Comparison of ENCODE assay signal across 25 cellular contexts in the genomic region with DNA sequence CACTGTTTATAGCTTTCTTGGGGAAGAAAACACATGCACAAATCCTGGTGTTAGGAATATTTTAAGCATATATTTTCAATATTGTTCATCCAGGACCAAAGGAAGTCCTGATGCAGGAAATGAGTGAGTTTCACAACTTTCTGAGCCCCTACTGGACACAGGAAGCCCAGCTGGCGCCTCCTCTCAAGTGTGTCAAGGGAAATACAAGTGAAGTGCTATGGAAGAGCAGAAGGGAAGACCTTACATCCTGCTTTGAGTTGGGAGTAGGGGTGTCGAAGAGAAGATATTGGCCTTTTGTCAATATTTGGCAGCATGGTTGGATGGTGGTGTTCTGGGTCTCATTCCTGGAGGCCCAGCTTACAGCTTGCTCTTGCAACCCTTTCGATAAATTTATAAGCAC.
A peak's percentile ranks its signal among the peaks of the same experiment; 100 is the strongest.
DNase-seq lines count a peak whose midpoint lies in the region; ATAC-seq and TF ChIP-seq lines count a peak whose summit lies in the region.
"Had no signal": no experiment of that assay in that cellular context is flagged by ENCODE, and none has a peak within 500 bp of the region (broad histone marks: within the 10 kb centered on the region; RNA-seq: fewer than 3 reads in every experiment).

No MANE protein-coding gene starts in this region.

- H2BK5ac ChIP-seq in neuronal stem cell (ENCODE audit: low read length), result no peak overlapping the region

- H3K9ac ChIP-seq in endodermal cell (ENCODE audit: extremely low read depth, low read length, poor library complexity, severe bottlenecking), result no peak overlapping the region
- no peak overlapping the region for H3K9ac ChIP-seq in neuronal stem cell (ENCODE audit: low read depth, low read length, poor library complexity)

- H3K79me1 ChIP-seq in neuronal stem cell (ENCODE audit: low read depth, low read length), result no peaks in the 10 kb centered on the region

- no peak overlapping the region for H2AK5ac ChIP-seq in neuronal stem cell (ENCODE audit: low read depth, low read length)

- H3K4me3 ChIP-seq in endodermal cell (ENCODE audit: low read length) (no peak overlapping the region), neuronal stem cell (ENCODE audit: low read length in 2 of 2) (no peak overlapping the region)
- H3K4me3 ChIP-seq: body of pancreas, esophagus squamous epithelium, gastrocnemius medialis, mucosa of descending colon, psoas muscle, stomach, tibial nerve had no signal

- no peak overlapping the region for H3K18ac ChIP-seq in neuronal stem cell (ENCODE audit: low read length)

- no peak overlapping the region for H2BK120ac ChIP-seq in neuronal stem cell (ENCODE audit: low read depth, low read length)

- H3K27me3 ChIP-seq in endodermal cell (ENCODE audit: control insufficient read depth, insufficient read depth, low read length, poor library complexity, severe bottlenecking) (peaks cover 61% of the 10 kb centered on the region), neuronal stem cell (ENCODE audit: control insufficient read depth in 3 of 3, insufficient read depth in 3 of 3, low read depth in 1 of 3, low read length in 3 of 3) (no peaks in the 10 kb centered on the region)
- H3K27me3 ChIP-seq: body of pancreas, esophagus squamous epithelium, gastrocnemius medialis, stomach, tibial nerve had no signal

- DNase-seq in EH (ENCODE audit: low read depth), result peak; percentile 33
- peak; percentile 37 for DNase-seq in UCSD-AML1 (lab: John Stamatoyannopoulos, UW; ENCODE audit: unreplicated experiment)
- peak; percentile 63 for DNase-seq in endodermal cell
- DNase-seq in neuronal stem cell (ENCODE audit: low spot score), result no peak
- DNase-seq in activated CD4-positive, alpha-beta T cell treated with anti-CD3 and anti-CD28 coated beads for 36 hours, result no peak
- no peak for DNase-seq in mucosa of gallbladder (ENCODE audit: low spot score)
- no peak for DNase-seq in NCI-H1105 treated with DMSO at 0.1 percent for 48 hours (lab: John Stamatoyannopoulos, UW)
- DNase-seq: activated B cell treated with CpG ODN at 0.5 μM for 24 hours; activated CD4-positive, alpha-beta T cell treated with anti-CD3 and anti-CD28 coated beads, Interleukin-2, amount 50 U/mL, for 48 hours; activated effector memory CD4-positive, alpha-beta T cell treated with Interleukin-2 at 50 U/mL for 16 hours; body of pancreas; CD4-positive, alpha-beta memory T cell; effector memory CD8-positive, alpha-beta T cell; esophagus squamous epithelium; gastrocnemius medialis; mucosa of descending colon; NCI-H1092 treated with DMSO at 0.1 percent for 48 hours; NCI-H2029 treated with DMSO at 0.1 percent for 48 hours; NCI-H2227 treated with DMSO at 0.1 percent for 48 hours; NCI-H82; psoas muscle; stimulated activated CD8-positive, alpha-beta memory T cell treated with anti-CD3 and anti-CD28 coated beads, Interleukin-4, amount 100 ng/mL, for 48 hours; stomach had no signal

- no peak overlapping the region for H3K14ac ChIP-seq in neuronal stem cell (ENCODE audit: low read length)

- H3K4me1 ChIP-seq in endodermal cell (ENCODE audit: control insufficient read depth, insufficient read depth, low read length) (no peaks in the 10 kb centered on the region), neuronal stem cell (ENCODE audit: control insufficient read depth in 2 of 2, insufficient read depth in 1 of 2, low read depth in 1 of 2, low read length in 2 of 2) (peaks cover 10 to 11% of the 10 kb centered on the region in 2 donors)
- H3K4me1 ChIP-seq: body of pancreas, esophagus squamous epithelium, gastrocnemius medialis, psoas muscle, stomach, tibial nerve had no signal

- H3K23ac ChIP-seq in neuronal stem cell (ENCODE audit: low read depth, low read length, poor library complexity), result no peak overlapping the region

- H3K9me3 ChIP-seq in endodermal cell (ENCODE audit: control insufficient read depth, low read length), result no peaks in the 10 kb centered on the region
- no peaks in the 10 kb centered on the region for H3K9me3 ChIP-seq in neuronal stem cell (replicated peaks in 1 of 2; ENCODE audit: control insufficient read depth in 2 of 2, insufficient read depth in 1 of 2, low read depth in 1 of 2, low read length in 2 of 2)
- H3K9me3 ChIP-seq: body of pancreas, esophagus squamous epithelium, gastrocnemius medialis, mucosa of descending colon, psoas muscle, stomach, tibial nerve had no signal

- TF ChIP-seq CTCF in endodermal cell (conservative IDR thresholded peaks at IDR 0.05), result peak; percentile 48

- POLR2A ChIA-PET in activated CD4-positive, alpha-beta T cell treated with anti-CD3 and anti-CD28 coated beads for 36 hours (lab: Charles Lee), result no interaction called here

- H4K8ac ChIP-seq in neuronal stem cell (ENCODE audit: low read depth, low read length), result no peak overlapping the region

- H2AFZ ChIP-seq in neuronal stem cell (ENCODE audit: low read length), result peak overlapping the region; percentile 73

- H3K4me1 Mint-ChIP-seq in endodermal cell, result peaks cover 38% of the 10 kb centered on the region
- H3K4me1 Mint-ChIP-seq in activated CD4-positive, alpha-beta T cell treated with anti-CD3 and anti-CD28 coated beads for 36 hours, result no peaks in the 10 kb centered on the region
- H3K4me1 Mint-ChIP-seq: activated B cell treated with CpG ODN at 0.5 μM for 24 hours; CD4-positive, alpha-beta memory T cell had no signal

- H3K36me3 ChIP-seq in endodermal cell (ENCODE audit: control insufficient read depth, insufficient read depth, low read length) (no peaks in the 10 kb centered on the region), neuronal stem cell (replicated peaks in 1 of 2; ENCODE audit: control insufficient read depth in 2 of 2, insufficient read depth in 2 of 2, low read length in 2 of 2) (no peaks in the 10 kb centered on the region)
- H3K36me3 ChIP-seq: esophagus squamous epithelium, gastrocnemius medialis, stomach, tibial nerve had no signal

- H3K4me2 ChIP-seq in neuronal stem cell (ENCODE audit: insufficient read depth, low read length, poor library complexity, severe bottlenecking), result no peak overlapping the region

- peaks cover 60% of the 10 kb centered on the region for H3K27me3 Mint-ChIP-seq in endodermal cell (ENCODE audit: insufficient read depth)
- peaks cover 2% of the 10 kb centered on the region for H3K27me3 Mint-ChIP-seq in activated CD4-positive, alpha-beta T cell treated with anti-CD3 and anti-CD28 coated beads for 36 hours
- H3K27me3 Mint-ChIP-seq: activated B cell treated with CpG ODN at 0.5 μM for 24 hours had no signal

- no peak for ATAC-seq in activated CD4-positive, alpha-beta T cell treated with anti-CD3 and anti-CD28 coated beads for 36 hours
- ATAC-seq: body of pancreas; effector memory CD8-positive, alpha-beta T cell; gastrocnemius medialis; mucosa of descending colon; psoas muscle had no signal

- CTCF ChIA-PET in activated CD4-positive, alpha-beta T cell treated with anti-CD3 and anti-CD28 coated beads for 36 hours (lab: Charles Lee), result no interaction called here

- no peak overlapping the region for H2BK12ac ChIP-seq in neuronal stem cell (ENCODE audit: low read length)

- no peak overlapping the region for H3K27ac Mint-ChIP-seq in endodermal cell
- H3K27ac Mint-ChIP-seq in activated CD4-positive, alpha-beta T cell treated with anti-CD3 and anti-CD28 coated beads for 36 hours, result no peak overlapping the region
- H3K27ac Mint-ChIP-seq: activated B cell treated with CpG ODN at 0.5 μM for 24 hours; CD4-positive, alpha-beta memory T cell; effector memory CD8-positive, alpha-beta T cell had no signal

- intact Hi-C loops in activated CD4-positive, alpha-beta T cell treated with anti-CD3 and anti-CD28 coated beads for 36 hours (cut with DNase I, micrococcal nuclease), result no loop called here

- no peak overlapping the region for H4K91ac ChIP-seq in neuronal stem cell (ENCODE audit: low read depth, low read length, poor library complexity)

- no peak overlapping the region for H3K27ac ChIP-seq in endodermal cell (ENCODE audit: low read depth, low read length)
- no peak overlapping the region for H3K27ac ChIP-seq in neuronal stem cell (replicated peaks; ENCODE audit: low read length)
- H3K27ac ChIP-seq: body of pancreas, esophagus squamous epithelium, gastrocnemius medialis, psoas muscle, stomach, tibial nerve had no signal

- H3K4ac ChIP-seq in neuronal stem cell (ENCODE audit: low read length), result no peak overlapping the region

- 93 to 96% methylated on average over 2 of the region's 3 CpGs for WGBS in endodermal cell (ENCODE audit: insufficient coverage in 1 of 2, insufficient read length in 1 of 2), 2 experiments
- WGBS in neuronal stem cell (ENCODE audit: extremely low coverage in 2 of 2, insufficient read length in 2 of 2, insufficient replicate concordance in 1 of 2), 2 donors, result no CpG with 5 or more reads among the region's 3 CpGs

- H3K9me3 Mint-ChIP-seq in endodermal cell, result no peaks in the 10 kb centered on the region
- no peaks in the 10 kb centered on the region for H3K9me3 Mint-ChIP-seq in activated CD4-positive, alpha-beta T cell treated with anti-CD3 and anti-CD28 coated beads for 36 hours (ENCODE audit: low read depth)
- H3K9me3 Mint-ChIP-seq: activated B cell treated with CpG ODN at 0.5 μM for 24 hours; CD4-positive, alpha-beta memory T cell; effector memory CD8-positive, alpha-beta T cell; neural crest cell had no signal

- H3K36me3 Mint-ChIP-seq in endodermal cell (ENCODE audit: low read depth), result no peaks in the 10 kb centered on the region
- no peaks in the 10 kb centered on the region for H3K36me3 Mint-ChIP-seq in activated CD4-positive, alpha-beta T cell treated with anti-CD3 and anti-CD28 coated beads for 36 hours (ENCODE audit: low read depth)
- H3K36me3 Mint-ChIP-seq: CD4-positive, alpha-beta memory T cell had no signal

- H2BK15ac ChIP-seq in neuronal stem cell (ENCODE audit: low read length), result no peak overlapping the region

- no peak overlapping the region for H3K4me3 Mint-ChIP-seq in endodermal cell
- H3K4me3 Mint-ChIP-seq in activated CD4-positive, alpha-beta T cell treated with anti-CD3 and anti-CD28 coated beads for 36 hours, result no peak overlapping the region
- H3K4me3 Mint-ChIP-seq: activated B cell treated with CpG ODN at 0.5 μM for 24 hours; CD4-positive, alpha-beta memory T cell; effector memory CD8-positive, alpha-beta T cell; neural crest cell had no signal

Comparison
In these comparisons a context has a peak if more than half of its experiments do, and no peak if none do; other contexts are left out.
1. DNase-seq: peak in EH (single experiment), UCSD-AML1 (single experiment) and endodermal cell (single experiment); none in neuronal stem cell (single experiment), activated CD4-positive, alpha-beta T cell treated with anti-CD3 and anti-CD28 coated beads for 36 hours (single experiment), mucosa of gallbladder (single experiment) and NCI-H1105 treated with DMSO at 0.1 percent for 48 hours (single experiment).